In the genomic region with DNA sequence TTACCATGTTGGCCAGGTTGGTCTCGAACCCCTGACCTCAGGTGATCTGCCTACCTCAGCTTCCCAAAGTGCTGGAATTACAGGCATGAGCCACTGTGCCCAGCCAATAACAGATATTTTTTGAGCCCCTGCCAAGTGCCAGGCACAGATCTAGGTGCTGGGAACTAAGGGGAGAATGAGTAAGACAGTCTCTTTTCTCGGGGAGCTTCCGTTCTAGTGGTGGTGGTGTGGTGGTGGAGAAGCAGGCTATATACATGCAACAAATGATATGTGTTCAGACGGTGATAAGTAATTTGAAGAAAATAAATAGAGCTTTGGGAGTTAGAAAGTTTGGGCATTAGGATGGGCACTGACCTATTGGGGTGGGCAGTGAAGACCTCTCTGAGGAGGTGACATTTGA, we compare ENCODE assay signal across 14 cellular contexts.
DNase-seq lines count a peak whose midpoint lies in the region; ATAC-seq and TF ChIP-seq lines count a peak whose summit lies in the region.
"Had no signal": no experiment of that assay in that cellular context is flagged by ENCODE, and none has a peak within 500 bp of the region (broad histone marks: within the 10 kb centered on the region; RNA-seq: fewer than 3 reads in every experiment).

No MANE protein-coding gene starts in this region.

- DNase-seq in T-helper 1 cell (no peak), natural killer cell (no peak), mesenteric fat pad (ENCODE audit: low spot score) (peak; percentile 37), GM19240 (ENCODE audit: insufficient read length, low spot score) (no peak), NCI-H1048 (lab: John Stamatoyannopoulos, UW) (no peak), GDM1 (lab: John Stamatoyannopoulos, UW) (no peak)
- DNase-seq in natural killer cell treated with Interleukin-12 subunit alpha and Interleukin-12 subunit beta and Interleukin-15 and Interleukin-18, amount 100 ng/mL, for 72 hours (ENCODE audit: low spot score), result no peak
- DNase-seq: AML-193; Caco-2; CD4-positive, alpha-beta T cell; GOT3; H9 had no signal

- peaks cover 19% of the 10 kb centered on the region for H3K4me1 Mint-ChIP-seq in T-helper 1 cell treated with Interleukin-12 subunit alpha and Interleukin-12 subunit beta and Interleukin-4 antibody, amounts not matched to agents 30 μg/mL and 1 μg/mL, for 36 hours (ENCODE audit: low read depth)
- peaks cover 7 to 20% of the 10 kb centered on the region in 2 donors for H3K4me1 Mint-ChIP-seq in natural killer cell treated with Interleukin-12 subunit alpha and Interleukin-12 subunit beta and Interleukin-15 and Interleukin-18, amount 100 ng/mL, for 72 hours (ENCODE audit: low read depth in 2 of 2)
- no peaks in the 10 kb centered on the region for H3K4me1 Mint-ChIP-seq in natural killer cell

- intact Hi-C loops in natural killer cell (cut with micrococcal nuclease), result no loop called here

- peaks cover 8% of the 10 kb centered on the region for H3K36me3 Mint-ChIP-seq in T-helper 1 cell treated with Interleukin-12 subunit alpha and Interleukin-12 subunit beta and Interleukin-4 antibody, amounts not matched to agents 30 μg/mL and 1 μg/mL, for 36 hours (ENCODE audit: low read depth)
- peaks cover 4% of the 10 kb centered on the region for H3K36me3 Mint-ChIP-seq in natural killer cell treated with Interleukin-12 subunit alpha and Interleukin-12 subunit beta and Interleukin-15 and Interleukin-18, amount 100 ng/mL, for 72 hours
- no peaks in the 10 kb centered on the region for H3K36me3 Mint-ChIP-seq in natural killer cell

- ATAC-seq in natural killer cell treated with Interleukin-12 subunit alpha and Interleukin-12 subunit beta and Interleukin-15 and Interleukin-18, amount 100 ng/mL, for 72 hours, result peak in 1 of 2 donors; percentile 53
- no peak for ATAC-seq in natural killer cell
- ATAC-seq: A549 had no signal

- no peaks in the 10 kb centered on the region for H3K27me3 Mint-ChIP-seq in T-helper 1 cell treated with Interleukin-12 subunit alpha and Interleukin-12 subunit beta and Interleukin-4 antibody, amounts not matched to agents 30 μg/mL and 1 μg/mL, for 36 hours (ENCODE audit: low read depth)
- no peaks in the 10 kb centered on the region for H3K27me3 Mint-ChIP-seq in natural killer cell treated with Interleukin-12 subunit alpha and Interleukin-12 subunit beta and Interleukin-15 and Interleukin-18, amount 100 ng/mL, for 72 hours
- H3K27me3 Mint-ChIP-seq in natural killer cell (ENCODE audit: low read depth in 2 of 2), result peaks cover 0 to 2% of the 10 kb centered on the region in 2 donors
- H3K27me3 Mint-ChIP-seq: CD4-positive, alpha-beta T cell had no signal

- H3K27ac Mint-ChIP-seq in T-helper 1 cell treated with Interleukin-12 subunit alpha and Interleukin-12 subunit beta and Interleukin-4 antibody, amounts not matched to agents 30 μg/mL and 1 μg/mL, for 36 hours, result peak overlapping the region; percentile 6
- H3K27ac Mint-ChIP-seq in natural killer cell treated with Interleukin-12 subunit alpha and Interleukin-12 subunit beta and Interleukin-15 and Interleukin-18, amount 100 ng/mL, for 72 hours, result peak overlapping the region in 1 of 2 donors; percentile 0
- H3K27ac Mint-ChIP-seq in natural killer cell, result no peak overlapping the region
- H3K27ac Mint-ChIP-seq: CD4-positive, alpha-beta T cell had no signal

- no peaks in the 10 kb centered on the region for H3K9me3 Mint-ChIP-seq in T-helper 1 cell treated with Interleukin-12 subunit alpha and Interleukin-12 subunit beta and Interleukin-4 antibody, amounts not matched to agents 30 μg/mL and 1 μg/mL, for 36 hours
- no peaks in the 10 kb centered on the region for H3K9me3 Mint-ChIP-seq in natural killer cell treated with Interleukin-12 subunit alpha and Interleukin-12 subunit beta and Interleukin-15 and Interleukin-18, amount 100 ng/mL, for 72 hours
- H3K9me3 Mint-ChIP-seq in natural killer cell, result no peaks in the 10 kb centered on the region
- H3K9me3 Mint-ChIP-seq: CD4-positive, alpha-beta T cell; H9 had no signal

- TF ChIP-seq CTCF in natural killer cell (IDR thresholded peaks at IDR 0.05), result no peak

- H3K4me3 Mint-ChIP-seq in T-helper 1 cell treated with Interleukin-12 subunit alpha and Interleukin-12 subunit beta and Interleukin-4 antibody, amounts not matched to agents 30 μg/mL and 1 μg/mL, for 36 hours, result no peak overlapping the region
- peak overlapping the region; percentile 3 for H3K4me3 Mint-ChIP-seq in natural killer cell treated with Interleukin-12 subunit alpha and Interleukin-12 subunit beta and Interleukin-15 and Interleukin-18, amount 100 ng/mL, for 72 hours
- no peak overlapping the region for H3K4me3 Mint-ChIP-seq in natural killer cell
- H3K4me3 Mint-ChIP-seq: CD4-positive, alpha-beta T cell; H9 had no signal
